ENCODE assay signal across 2 cellular contexts in genomic region chr4:145808848-145809512, GRCh38.
A peak's percentile ranks its signal among the peaks of the same experiment; 100 is the strongest.
TF ChIP-seq lines count a peak whose summit lies in the region.

No MANE protein-coding gene starts in this region.

TF ChIP-seq in A549, 52 proteins besides CTCF, POLR2A, EP300 and RAD21 (continued from another document):
- no peak for TF ChIP-seq HDAC2 (IDR thresholded peaks at IDR 0.05)
- no peak for TF ChIP-seq HEYL (CRISPR knock-in tag; IDR thresholded peaks at IDR 0.05)

TF ChIP-seq in GM12878, 131 proteins besides CTCF, POLR2A, EP300 and RAD21 (continued from another document and continues in another):
- TF ChIP-seq E2F8 (IDR thresholded peaks at IDR 0.05; ENCODE audit: low read depth, partially characterized antibody) (no peak), RUNX3 (IDR thresholded peaks at IDR 0.05; ENCODE audit: low read length) (peak; percentile 52), BHLHE40 (IDR thresholded peaks at IDR 0.05; ENCODE audit: borderline replicate concordance in 1 of 2, low read depth in 2 of 2, low read length in 1 of 2) (no peak), SMARCA5 (IDR thresholded peaks at IDR 0.05) (peak; percentile 56; the same call in 1 of the 2 replicates), HDGF (IDR thresholded peaks at IDR 0.05) (no peak), JUNB (IDR thresholded peaks at IDR 0.05) (peak; percentile 42), SIN3A (IDR thresholded peaks at IDR 0.05; ENCODE audit: low read depth, low read length) (no peak), PAX5 (IDR thresholded peaks at IDR 0.05; ENCODE audit: borderline replicate concordance, low read depth, low read length) (peak; percentile 22; the same call in 1 of the 2 replicates), NFXL1 (IDR thresholded peaks at IDR 0.05; ENCODE audit: borderline replicate concordance) (no peak), BCL11A (IDR thresholded peaks at IDR 0.05; ENCODE audit: low read depth, low read length) (no peak), ZNF687 (IDR thresholded peaks at IDR 0.05) (peak; percentile 57; the same call in 1 of the 2 replicates), CBX3 (IDR thresholded peaks at IDR 0.05; ENCODE audit: borderline replicate concordance, low read depth) (no peak), BCLAF1 (IDR thresholded peaks at IDR 0.05) (no peak), IKZF2 (IDR thresholded peaks at IDR 0.05) (no peak; a peak in 2 of 4 replicates), HDAC2 (IDR thresholded peaks at IDR 0.05) (no peak), NBN (IDR thresholded peaks at IDR 0.05) (no peak), SUZ12 (IDR thresholded peaks at IDR 0.05; ENCODE audit: unreplicated experiment) (no peak), SMAD1 (IDR thresholded peaks at IDR 0.05; ENCODE audit: low read depth, partially characterized antibody) (no peak), YY1 (IDR thresholded peaks at IDR 0.05; ENCODE audit: low read depth, low read length) (peak; percentile 90), STAT1 (conservative IDR thresholded peaks at IDR 0.05) (no peak), TCF12 (IDR thresholded peaks at IDR 0.05; ENCODE audit: low read depth, low read length) (no peak), DPF2 (IDR thresholded peaks at IDR 0.05) (no peak), HDAC6 (IDR thresholded peaks at IDR 0.05; ENCODE audit: unreplicated experiment) (no peak), SMC3 (IDR thresholded peaks at IDR 0.05; ENCODE audit: borderline replicate concordance, low read length) (no peak), SREBF2 (IDR thresholded peaks at IDR 0.05; ENCODE audit: low read length) (no peak), GABPA (IDR thresholded peaks at IDR 0.05; ENCODE audit: low read depth) (no peak), EGR1 (IDR thresholded peaks at IDR 0.05; ENCODE audit: borderline replicate concordance in 1 of 2, low read depth in 2 of 2, low read length in 2 of 2) (no peak), NRF1 (conservative IDR thresholded peaks at IDR 0.05; ENCODE audit: low read depth, low read length) (no peak), ZNF207 (IDR thresholded peaks at IDR 0.05; ENCODE audit: borderline replicate concordance) (no peak), HSF1 (IDR thresholded peaks at IDR 0.05; ENCODE audit: low read depth, low read length) (no peak), FOS (IDR thresholded peaks at IDR 0.05; ENCODE audit: borderline replicate concordance, extremely low read depth, insufficient read length) (no peak), NFIC (IDR thresholded peaks at IDR 0.05; ENCODE audit: low read depth, low read length) (no peak), MYC (IDR thresholded peaks at IDR 0.05; ENCODE audit: insufficient read depth, insufficient read length, insufficient replicate concordance, low read length, severe bottlenecking) (no peak), SPI1 (IDR thresholded peaks at IDR 0.05; ENCODE audit: borderline replicate concordance, insufficient read depth, low read depth, low read length) (no peak), PAX8 (IDR thresholded peaks at IDR 0.05) (no peak), ZBED1 (IDR thresholded peaks at IDR 0.05; ENCODE audit: borderline replicate concordance) (no peak), SRF (IDR thresholded peaks at IDR 0.05; ENCODE audit: low read depth in 2 of 2, low read length in 2 of 2) (no peak), SP1 (IDR thresholded peaks at IDR 0.05; ENCODE audit: low read depth, low read length) (no peak), ZNF217 (IDR thresholded peaks at IDR 0.05) (peak; percentile 52), ATF7 (IDR thresholded peaks at IDR 0.05; ENCODE audit: low read depth) (no peak), MTA2 (IDR thresholded peaks at IDR 0.05; ENCODE audit: low read depth) (no peak)
- TF ChIP-seq, protein P1, sequence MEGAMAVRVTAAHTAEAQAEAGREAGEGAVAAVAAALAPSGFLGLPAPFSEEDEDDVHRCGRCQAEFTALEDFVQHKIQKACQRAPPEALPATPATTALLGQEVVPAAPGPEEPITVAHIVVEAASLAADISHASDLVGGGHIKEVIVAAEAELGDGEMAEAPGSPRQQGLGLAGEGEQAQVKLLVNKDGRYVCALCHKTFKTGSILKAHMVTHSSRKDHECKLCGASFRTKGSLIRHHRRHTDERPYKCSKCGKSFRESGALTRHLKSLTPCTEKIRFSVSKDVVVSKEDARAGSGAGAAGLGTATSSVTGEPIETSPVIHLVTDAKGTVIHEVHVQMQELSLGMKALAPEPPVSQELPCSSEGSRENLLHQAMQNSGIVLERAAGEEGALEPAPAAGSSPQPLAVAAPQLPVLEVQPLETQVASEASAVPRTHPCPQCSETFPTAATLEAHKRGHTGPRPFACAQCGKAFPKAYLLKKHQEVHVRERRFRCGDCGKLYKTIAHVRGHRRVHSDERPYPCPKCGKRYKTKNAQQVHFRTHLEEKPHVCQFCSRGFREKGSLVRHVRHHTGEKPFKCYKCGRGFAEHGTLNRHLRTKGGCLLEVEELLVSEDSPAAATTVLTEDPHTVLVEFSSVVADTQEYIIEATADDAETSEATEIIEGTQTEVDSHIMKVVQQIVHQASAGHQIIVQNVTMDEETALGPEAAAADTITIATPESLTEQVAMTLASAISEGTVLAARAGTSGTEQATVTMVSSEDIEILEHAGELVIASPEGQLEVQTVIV (IDR thresholded peaks at IDR 0.05; ENCODE audit: borderline replicate concordance, partially characterized antibody): no peak
- TF ChIP-seq, protein P2, sequence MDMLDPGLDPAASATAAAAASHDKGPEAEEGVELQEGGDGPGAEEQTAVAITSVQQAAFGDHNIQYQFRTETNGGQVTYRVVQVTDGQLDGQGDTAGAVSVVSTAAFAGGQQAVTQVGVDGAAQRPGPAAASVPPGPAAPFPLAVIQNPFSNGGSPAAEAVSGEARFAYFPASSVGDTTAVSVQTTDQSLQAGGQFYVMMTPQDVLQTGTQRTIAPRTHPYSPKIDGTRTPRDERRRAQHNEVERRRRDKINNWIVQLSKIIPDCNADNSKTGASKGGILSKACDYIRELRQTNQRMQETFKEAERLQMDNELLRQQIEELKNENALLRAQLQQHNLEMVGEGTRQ (IDR thresholded peaks at IDR 0.05; ENCODE audit: borderline replicate concordance, low read depth, low read length): no peak
- TF ChIP-seq, protein P3, sequence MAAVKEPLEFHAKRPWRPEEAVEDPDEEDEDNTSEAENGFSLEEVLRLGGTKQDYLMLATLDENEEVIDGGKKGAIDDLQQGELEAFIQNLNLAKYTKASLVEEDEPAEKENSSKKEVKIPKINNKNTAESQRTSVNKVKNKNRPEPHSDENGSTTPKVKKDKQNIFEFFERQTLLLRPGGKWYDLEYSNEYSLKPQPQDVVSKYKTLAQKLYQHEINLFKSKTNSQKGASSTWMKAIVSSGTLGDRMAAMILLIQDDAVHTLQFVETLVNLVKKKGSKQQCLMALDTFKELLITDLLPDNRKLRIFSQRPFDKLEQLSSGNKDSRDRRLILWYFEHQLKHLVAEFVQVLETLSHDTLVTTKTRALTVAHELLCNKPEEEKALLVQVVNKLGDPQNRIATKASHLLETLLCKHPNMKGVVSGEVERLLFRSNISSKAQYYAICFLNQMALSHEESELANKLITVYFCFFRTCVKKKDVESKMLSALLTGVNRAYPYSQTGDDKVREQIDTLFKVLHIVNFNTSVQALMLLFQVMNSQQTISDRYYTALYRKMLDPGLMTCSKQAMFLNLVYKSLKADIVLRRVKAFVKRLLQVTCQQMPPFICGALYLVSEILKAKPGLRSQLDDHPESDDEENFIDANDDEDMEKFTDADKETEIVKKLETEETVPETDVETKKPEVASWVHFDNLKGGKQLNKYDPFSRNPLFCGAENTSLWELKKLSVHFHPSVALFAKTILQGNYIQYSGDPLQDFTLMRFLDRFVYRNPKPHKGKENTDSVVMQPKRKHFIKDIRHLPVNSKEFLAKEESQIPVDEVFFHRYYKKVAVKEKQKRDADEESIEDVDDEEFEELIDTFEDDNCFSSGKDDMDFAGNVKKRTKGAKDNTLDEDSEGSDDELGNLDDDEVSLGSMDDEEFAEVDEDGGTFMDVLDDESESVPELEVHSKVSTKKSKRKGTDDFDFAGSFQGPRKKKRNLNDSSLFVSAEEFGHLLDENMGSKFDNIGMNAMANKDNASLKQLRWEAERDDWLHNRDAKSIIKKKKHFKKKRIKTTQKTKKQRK (IDR thresholded peaks at IDR 0.05; ENCODE audit: low read depth, low read length): no peak
- TF ChIP-seq, protein P4, sequence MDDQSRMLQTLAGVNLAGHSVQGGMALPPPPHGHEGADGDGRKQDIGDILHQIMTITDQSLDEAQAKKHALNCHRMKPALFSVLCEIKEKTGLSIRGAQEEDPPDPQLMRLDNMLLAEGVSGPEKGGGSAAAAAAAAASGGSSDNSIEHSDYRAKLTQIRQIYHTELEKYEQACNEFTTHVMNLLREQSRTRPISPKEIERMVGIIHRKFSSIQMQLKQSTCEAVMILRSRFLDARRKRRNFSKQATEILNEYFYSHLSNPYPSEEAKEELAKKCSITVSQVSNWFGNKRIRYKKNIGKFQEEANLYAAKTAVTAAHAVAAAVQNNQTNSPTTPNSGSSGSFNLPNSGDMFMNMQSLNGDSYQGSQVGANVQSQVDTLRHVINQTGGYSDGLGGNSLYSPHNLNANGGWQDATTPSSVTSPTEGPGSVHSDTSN (IDR thresholded peaks at IDR 0.05; ENCODE audit: insufficient replicate concordance, low read depth, low read length): no peak
